ENCODE assay signal across 35 cellular contexts in genomic region chr5:57621624-57622023, GRCh38.
DNase-seq lines count a peak whose midpoint lies in the region; ATAC-seq, FAIRE-seq and TF ChIP-seq lines count a peak whose summit lies in the region.
"Had no signal": no experiment of that assay in that cellular context is flagged by ENCODE, and none has a peak within 500 bp of the region (broad histone marks: within the 10 kb centered on the region; RNA-seq: fewer than 3 reads in every experiment).

No MANE protein-coding gene starts in this region.

- no peak for TF ChIP-seq POLR2A in gastrocnemius medialis (IDR thresholded peaks at IDR 0.05)

- no peaks in the 10 kb centered on the region for H3K27me3 Mint-ChIP-seq in nephron progenitor cell (ENCODE audit: low read depth, poor library complexity)
- H3K27me3 Mint-ChIP-seq in Caco-2 (ENCODE audit: insufficient read depth, unreplicated experiment): peaks cover 22% of the 10 kb centered on the region

- TF ChIP-seq CTCF in Panc1 (IDR thresholded peaks at IDR 0.05): no peak
- no peak for TF ChIP-seq CTCF in nephron progenitor cell (IDR thresholded peaks at IDR 0.05)
- TF ChIP-seq CTCF in psoas muscle (IDR thresholded peaks at IDR 0.05): no peak
- no peak for TF ChIP-seq CTCF in gastrocnemius medialis (IDR thresholded peaks at IDR 0.05 in 4 of 5, conservative IDR thresholded peaks at IDR 0.05 in 1 of 5)
- no peak for TF ChIP-seq CTCF in Caco-2 (IDR thresholded peaks at IDR 0.05; ENCODE audit: insufficient read depth in 1 of 2, low read depth in 1 of 2, low read length in 1 of 2, severe bottlenecking in 1 of 2, unreplicated experiment in 1 of 2)

- POLR2A ChIA-PET in Panc1 (lab: Charles Lee) (no interaction called here), Caco-2 (lab: Charles Lee) (no interaction called here)

- H3K9me3 Mint-ChIP-seq in nephron progenitor cell (peaks cover 12% of the 10 kb centered on the region), Caco-2 (ENCODE audit: unreplicated experiment) (no peaks in the 10 kb centered on the region)
- H3K9me3 Mint-ChIP-seq: CD4-positive, alpha-beta T cell; CD4-positive, CD25-positive, alpha-beta regulatory T cell; CD8-positive, alpha-beta T cell had no signal

- no peaks in the 10 kb centered on the region for H3K4me1 ChIP-seq in Panc1 (ENCODE audit: control insufficient read depth, insufficient read depth, low read length)
- no peaks in the 10 kb centered on the region for H3K4me1 ChIP-seq in psoas muscle
- peaks cover 5 to 6% of the 10 kb centered on the region in 2 donors for H3K4me1 ChIP-seq in gastrocnemius medialis
- no peaks in the 10 kb centered on the region for H3K4me1 ChIP-seq in Caco-2
- H3K4me1 ChIP-seq: A549; BE2C; BLaER1; BLaER1 treated with 17β-estradiol and CSF1 and Interleukin-3, amounts not matched to agents 10 nM and 100 nM had no signal

- CTCF ChIA-PET in Panc1 (lab: Charles Lee): no interaction called here
- CTCF ChIA-PET in Caco-2 (lab: Charles Lee): no interaction called here

- H3K9me3 ChIP-seq in Panc1 (ENCODE audit: control insufficient read depth, insufficient read depth, low read depth, low read length) (no peaks in the 10 kb centered on the region), psoas muscle (no peaks in the 10 kb centered on the region), gastrocnemius medialis (no peaks in the 10 kb centered on the region), Caco-2 (no peaks in the 10 kb centered on the region)
- H3K9me3 ChIP-seq: A549; BE2C; BLaER1; BLaER1 treated with 17β-estradiol and CSF1 and Interleukin-3, amounts not matched to agents 10 nM and 100 nM had no signal

- H3K4me3 Mint-ChIP-seq in nephron progenitor cell: no peak overlapping the region
- H3K4me3 Mint-ChIP-seq in Caco-2 (ENCODE audit: unreplicated experiment): no peak overlapping the region
- H3K4me3 Mint-ChIP-seq: B cell; CD14-positive monocyte; CD4-positive, alpha-beta memory T cell; CD4-positive, alpha-beta T cell; CD4-positive, CD25-positive, alpha-beta regulatory T cell; CD8-positive, alpha-beta memory T cell; CD8-positive, alpha-beta T cell had no signal

- H3K4me3 ChIP-seq in Panc1 (ENCODE audit: low read depth in 2 of 2, low read length in 2 of 2) (no peak overlapping the region), psoas muscle (no peak overlapping the region), gastrocnemius medialis (no peak overlapping the region), Caco-2 (ENCODE audit: low read depth, low read length) (no peak overlapping the region)
- H3K4me3 ChIP-seq: A549; BLaER1; BLaER1 treated with 17β-estradiol and CSF1 and Interleukin-3, amounts not matched to agents 10 nM and 100 nM had no signal

- no peak for FAIRE-seq in GM19239 (lab: Jason Lieb, UNC)
- FAIRE-seq: A204.1, A549 had no signal

- no peak for DNase-seq in Panc1 (ENCODE audit: low read depth, low spot score)
- DNase-seq in nephron progenitor cell: no peak
- DNase-seq in psoas muscle: no peak
- no peak for DNase-seq in gastrocnemius medialis
- DNase-seq in SIG-M5 (lab: John Stamatoyannopoulos, UW): no peak
- DNase-seq in GM19239 (ENCODE audit: insufficient read length, low spot score): no peak
- no peak for DNase-seq in Caco-2
- DNase-seq: 8988T; ACHN; AML-193; BE2C; C1 segment of cervical spinal cord; Calu3; CD4-positive, alpha-beta memory T cell; CD4-positive, alpha-beta T cell; CD4-positive, CD25-positive, alpha-beta regulatory T cell; CD8-positive, alpha-beta memory T cell; CD8-positive, alpha-beta T cell; COR-L47; DMS 273 treated with DMSO at 0.1 percent for 48 hours; DMS153; DMS53; DMS79; DMS79 treated with DMSO at 0.1 percent for 48 hours; DND-41; EL had no signal

- no peaks in the 10 kb centered on the region for H3K4me1 Mint-ChIP-seq in nephron progenitor cell
- H3K4me1 Mint-ChIP-seq in Caco-2 (ENCODE audit: low read depth, unreplicated experiment): no peaks in the 10 kb centered on the region
- H3K4me1 Mint-ChIP-seq: B cell; CD14-positive monocyte; CD4-positive, alpha-beta memory T cell; CD4-positive, CD25-positive, alpha-beta regulatory T cell; CD8-positive, alpha-beta memory T cell had no signal

- ATAC-seq in Panc1 (no peak), psoas muscle (peak in 3 of 4 donors; percentile 57 to 62 (median 58)), gastrocnemius medialis (peak; percentile 62 to 86), GM19452 (IDR thresholded peaks at IDR 0.05; ENCODE audit: unreplicated experiment) (no peak)
- ATAC-seq: A549; CD8-positive, alpha-beta T cell had no signal

- in situ Hi-C loops in Panc1 (cut with HindIII; ENCODE audit: low pct_unique_long_range_greater_than_20kb, low sequenced_read_pairs) (no loop called here), gastrocnemius medialis (cut with MboI; ENCODE audit: low sequenced_read_pairs in 4 of 4) (no loop called here)

- WGBS in psoas muscle, 3 donors: 23 to 36% (median 29%) methylated on average over 3 of the region's 3 CpGs

- H3K27ac ChIP-seq in Panc1 (ENCODE audit: low read length): peak overlapping the region; percentile 9; the same call in 1 of the 2 replicates
- H3K27ac ChIP-seq in psoas muscle: no peak overlapping the region
- no peak overlapping the region for H3K27ac ChIP-seq in gastrocnemius medialis
- H3K27ac ChIP-seq: 22Rv1; A549; BLaER1; BLaER1 treated with 17β-estradiol and CSF1 and Interleukin-3, amounts not matched to agents 10 nM and 100 nM; C4-2B had no signal

- peak overlapping the region; percentile 7 for H3K27ac Mint-ChIP-seq in nephron progenitor cell
- H3K27ac Mint-ChIP-seq in Caco-2 (ENCODE audit: unreplicated experiment): no peak overlapping the region
- H3K27ac Mint-ChIP-seq: B cell; CD14-positive monocyte; CD4-positive, alpha-beta memory T cell; CD4-positive, alpha-beta T cell; CD4-positive, CD25-positive, alpha-beta regulatory T cell; CD8-positive, alpha-beta memory T cell; CD8-positive, alpha-beta T cell had no signal

- H3K36me3 ChIP-seq in Panc1 (ENCODE audit: control insufficient read depth, insufficient read depth, low read length) (no peaks in the 10 kb centered on the region), psoas muscle (ENCODE audit: insufficient read depth in 1 of 2, low read depth in 1 of 2) (no peaks in the 10 kb centered on the region), gastrocnemius medialis (no peaks in the 10 kb centered on the region), Caco-2 (ENCODE audit: control insufficient read depth, insufficient read depth, low read length) (no peaks in the 10 kb centered on the region)
- H3K36me3 ChIP-seq: BE2C; BLaER1; BLaER1 treated with 17β-estradiol and CSF1 and Interleukin-3, amounts not matched to agents 10 nM and 100 nM had no signal

- H3K27me3 ChIP-seq in Panc1 (ENCODE audit: control insufficient read depth, insufficient read depth, low read length): no peaks in the 10 kb centered on the region
- no peaks in the 10 kb centered on the region for H3K27me3 ChIP-seq in psoas muscle (ENCODE audit: insufficient read depth in 3 of 3, low read length in 2 of 3)
- no peaks in the 10 kb centered on the region for H3K27me3 ChIP-seq in gastrocnemius medialis
- H3K27me3 ChIP-seq in Caco-2 (replicated peaks; ENCODE audit: control insufficient read depth, insufficient read depth, low read length): no peaks in the 10 kb centered on the region
- H3K27me3 ChIP-seq: BE2C; BLaER1; BLaER1 treated with 17β-estradiol and CSF1 and Interleukin-3, amounts not matched to agents 10 nM and 100 nM had no signal

- intact Hi-C loops in Panc1 (cut with micrococcal nuclease; ENCODE audit: unreplicated experiment) (no loop called here), psoas muscle (cut with DNase I) (no loop called here), gastrocnemius medialis (cut with DNase I; ENCODE audit: low total_unique reads) (no loop called here), Caco-2 (cut with micrococcal nuclease; ENCODE audit: unreplicated experiment) (no loop called here)

- BruUV-seq in Panc1 (replicated peaks; lab: Mats Ljungman, UMichigan): no TSS peak
- no TSS peak for BruUV-seq in Caco-2 (replicated peaks; lab: Mats Ljungman, UMichigan)

- H3K36me3 Mint-ChIP-seq in nephron progenitor cell (ENCODE audit: low read depth): no peaks in the 10 kb centered on the region
- no peaks in the 10 kb centered on the region for H3K36me3 Mint-ChIP-seq in Caco-2 (ENCODE audit: insufficient read depth, unreplicated experiment)
- H3K36me3 Mint-ChIP-seq: CD14-positive monocyte; CD4-positive, alpha-beta memory T cell; CD4-positive, CD25-positive, alpha-beta regulatory T cell; CD8-positive, alpha-beta memory T cell; CD8-positive, alpha-beta T cell had no signal

Comparison
In these comparisons a context has a peak if more than half of its experiments do, and no peak if none do; other contexts are left out.
1. ATAC-seq: peak in psoas muscle (3 of 4) and gastrocnemius medialis (2 of 2); none in Panc1 (single experiment) and GM19452 (single experiment).